Comparison of ENCODE assay signal across 1 cellular context in genomic region chr3:114213669-114214541, GRCh38.
TF ChIP-seq lines count a peak whose summit lies in the region.

No MANE protein-coding gene starts in this region.

TF ChIP-seq in H1, 55 proteins besides CTCF, POLR2A, EP300 and RAD21 (continued from another document):
- no peak for TF ChIP-seq RNF2 (IDR thresholded peaks at IDR 0.05; ENCODE audit: borderline replicate concordance, low read depth, low read length, missing control alignments, poor library complexity, severe bottlenecking)
- no peak for TF ChIP-seq RFX5 (IDR thresholded peaks at IDR 0.05; ENCODE audit: borderline replicate concordance, low read depth, low read length)
- no peak for TF ChIP-seq SP1 (IDR thresholded peaks at IDR 0.05; ENCODE audit: low read depth, low read length)
- TF ChIP-seq JUN (IDR thresholded peaks at IDR 0.05; ENCODE audit: low read depth, low read length) = no peak
- TF ChIP-seq SP2 (IDR thresholded peaks at IDR 0.05; ENCODE audit: low read length) = no peak
- no peak for TF ChIP-seq PHF8 (conservative IDR thresholded peaks at IDR 0.05; ENCODE audit: low read depth, low read length)
- peak; percentile 78 for TF ChIP-seq MAX (IDR thresholded peaks at IDR 0.05)
- TF ChIP-seq CTBP2 (IDR thresholded peaks at IDR 0.05; ENCODE audit: borderline replicate concordance, insufficient read depth, insufficient read length, low read length) = no peak
- no peak for TF ChIP-seq NRF1 (IDR thresholded peaks at IDR 0.05; ENCODE audit: low read depth, low read length)
- TF ChIP-seq TAF7 (optimal IDR thresholded peaks at IDR 0.05; ENCODE audit: borderline replicate concordance, low read depth, low read length) = no peak
- no peak for TF ChIP-seq CBX5 (IDR thresholded peaks at IDR 0.05; ENCODE audit: low read depth, low read length)
- TF ChIP-seq E2F6 (IDR thresholded peaks at IDR 0.05) = peak; percentile 35; the same call in 1 of the 2 replicates
- no peak for TF ChIP-seq SIRT6 (IDR thresholded peaks at IDR 0.05; ENCODE audit: low read length)
- TF ChIP-seq EZH2 (IDR thresholded peaks at IDR 0.05; ENCODE audit: low read depth, low read length, severe bottlenecking) = no peak
- TF ChIP-seq MAFK (IDR thresholded peaks at IDR 0.05; ENCODE audit: low read depth, low read length) = no peak
- TF ChIP-seq SIX5 (IDR thresholded peaks at IDR 0.05; ENCODE audit: low read depth, low read length) = no peak
- no peak for TF ChIP-seq CHD1 (IDR thresholded peaks at IDR 0.05; ENCODE audit: low read depth, low read length)
- no peak for TF ChIP-seq RXRA (IDR thresholded peaks at IDR 0.05; ENCODE audit: insufficient read depth, low read depth, low read length)
- no peak for TF ChIP-seq USF2 (IDR thresholded peaks at IDR 0.05; ENCODE audit: low read length)
TF ChIP-seq in H1: peak in this region for 3.
